ENCODE assay signal across 17 cellular contexts in genomic region chr2:235063501-235063961, GRCh38.
"Had no signal": no experiment of that assay in that cellular context is flagged by ENCODE, and none has a peak within 500 bp of the region (broad histone marks: within the 10 kb centered on the region; RNA-seq: fewer than 3 reads in every experiment).

No MANE protein-coding gene starts in this region.

- H3K4me3 ChIP-seq: mucosa of descending colon, sigmoid colon had no signal

- H3K27ac Mint-ChIP-seq: immature natural killer cell, natural killer cell had no signal

- DNase-seq: activated CD4-positive, alpha-beta T cell treated with anti-CD3 and anti-CD28 coated beads for 1 hour; activated CD4-positive, alpha-beta T cell treated with anti-CD3 and anti-CD28 coated beads, Interleukin-2, amount 50 U/mL, for 4 hours; activated naive CD4-positive, alpha-beta T cell; activated T-cell treated with anti-CD3 and anti-CD28 coated beads for 4 hours; cortex of kidney; effector CD4-positive, alpha-beta T cell; foreskin fibroblast; immature natural killer cell; mucosa of descending colon; natural killer cell; nucleus accumbens; sigmoid colon; stimulated activated CD4-positive, alpha-beta T cell treated with anti-CD3 and anti-CD28 coated beads, Interleukin-12 subunit alpha, Interleukin-12 subunit beta, amount 100 ng/mL, for 4 hours; stimulated activated CD4-positive, alpha-beta T cell treated with anti-CD3 and anti-CD28 coated beads, Interleukin-2, amount 100 ng/mL, for 24 hours; T-helper 1 cell had no signal

- H3K36me3 ChIP-seq: sigmoid colon had no signal

- H3K9me3 Mint-ChIP-seq: central memory CD8-positive, alpha-beta T cell; immature natural killer cell; natural killer cell had no signal

- ATAC-seq: mucosa of descending colon, natural killer cell, SK-N-SH treated with all-trans-retinoic acid at 6 μM for 48 hours had no signal

- H3K9me3 ChIP-seq: mucosa of descending colon, sigmoid colon had no signal

- H3K36me3 Mint-ChIP-seq: immature natural killer cell, natural killer cell had no signal

- H3K4me3 Mint-ChIP-seq: central memory CD8-positive, alpha-beta T cell; immature natural killer cell; natural killer cell had no signal

- H3K4me1 Mint-ChIP-seq: central memory CD8-positive, alpha-beta T cell; immature natural killer cell; natural killer cell had no signal

- H3K27me3 ChIP-seq: sigmoid colon had no signal
